8 cellular contexts compared by ENCODE assay signal in the genomic region with DNA sequence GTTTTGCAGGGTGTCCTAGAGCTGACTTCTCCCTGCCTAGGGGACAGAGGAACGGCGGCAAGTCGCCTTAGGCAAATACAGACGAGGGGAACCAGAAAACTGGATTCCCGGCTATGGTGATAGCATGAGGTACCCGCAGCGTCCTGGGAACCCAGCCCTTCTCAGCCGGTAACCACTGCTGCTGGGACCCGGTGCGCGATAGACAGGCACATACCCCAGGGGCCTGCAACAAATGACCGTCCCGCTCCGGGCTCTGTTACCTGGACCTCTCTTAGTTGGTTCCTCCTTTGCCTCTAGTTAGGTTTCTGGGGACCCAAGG. TPM values are rescaled to one million over a fixed set of nuclear protein-coding genes. Genes with fewer than 3 reads are reported as not detected.
A peak's percentile ranks its signal among the peaks of the same experiment; 100 is the strongest.
DNase-seq lines count a peak whose midpoint lies in the region; ATAC-seq and TF ChIP-seq lines count a peak whose summit lies in the region.

No MANE protein-coding gene starts in this region.

- H3K4me3 ChIP-seq in brain microvascular endothelial cell (ENCODE audit: low read depth, low read length) (peak overlapping the region; percentile 61), lower lobe of right lung (peak overlapping the region; percentile 59)

- intact Hi-C loops in lower lobe of right lung (cut with DNase I) = no loop called here

- no peaks in the 10 kb centered on the region for H3K9me3 ChIP-seq in lower lobe of right lung

- H3K36me3 ChIP-seq in brain microvascular endothelial cell (replicated peaks) (no peaks in the 10 kb centered on the region), lower lobe of right lung (no peaks in the 10 kb centered on the region)

- no peak for TF ChIP-seq CTCF in brain microvascular endothelial cell (IDR thresholded peaks at IDR 0.05; ENCODE audit: low read depth, low read length, missing control alignments)
- no peak for TF ChIP-seq CTCF in lower lobe of right lung (IDR thresholded peaks at IDR 0.05)

- in situ Hi-C loops in brain microvascular endothelial cell (cut with HindIII; ENCODE audit: low pct_ligation_motif_present, low sequenced_read_pairs) = no loop called here

- DNase-seq in NCI-H345 treated with DMSO at 0.1 percent for 48 hours (lab: John Stamatoyannopoulos, UW; ENCODE audit: unreplicated experiment) = peak; percentile 65
- no peak for DNase-seq in NCI-H345 (lab: John Stamatoyannopoulos, UW)
- DNase-seq in brain microvascular endothelial cell = no peak
- DNase-seq in lower lobe of right lung = no peak
- DNase-seq in NCI-H774 (lab: John Stamatoyannopoulos, UW) = no peak
- no peak for DNase-seq in NCI-H2081 treated with DMSO at 0.1 percent for 48 hours (lab: John Stamatoyannopoulos, UW)
- DNase-seq in kidney tubule cell (ENCODE audit: low spot score) = no peak

- peaks cover 8% of the 10 kb centered on the region for H3K4me1 ChIP-seq in lower lobe of right lung

- ATAC-seq in HG03439 (IDR thresholded peaks at IDR 0.05; ENCODE audit: unreplicated experiment) (peak; percentile 20), lower lobe of right lung (no peak)

- H3K27me3 ChIP-seq in brain microvascular endothelial cell (replicated peaks) = no peaks in the 10 kb centered on the region
- peaks cover 55% of the 10 kb centered on the region for H3K27me3 ChIP-seq in lower lobe of right lung (ENCODE audit: low read depth)

- H3K27ac ChIP-seq in brain microvascular endothelial cell = no peak overlapping the region
- H3K27ac ChIP-seq in lower lobe of right lung = no peak overlapping the region

RNA-seq across cellular contexts. Expression of gene SERPINE2, which starts 0.6 kb away (rescaled TPM):
- total RNA-seq in lower lobe of right lung = 5.6 TPM
